ENCODE assay signal across 25 cellular contexts in genomic region chr22:28247114-28247513, GRCh38.
DNase-seq lines count a peak whose midpoint lies in the region; ATAC-seq and TF ChIP-seq lines count a peak whose summit lies in the region.
"Had no signal": no experiment of that assay in that cellular context is flagged by ENCODE, and none has a peak within 500 bp of the region (broad histone marks: within the 10 kb centered on the region; RNA-seq: fewer than 3 reads in every experiment).

No MANE protein-coding gene starts in this region.

- no peak overlapping the region for H2BK15ac ChIP-seq in mesenchymal stem cell (ENCODE audit: low read depth, poor library complexity, severe bottlenecking)

- DNase-seq in Right ventricle myocardium inferior (ENCODE audit: missing footprints) (no peak), right atrium auricular region (ENCODE audit: low spot score) (no peak), fibroblast of gingiva (ENCODE audit: low read depth) (peak; percentile 38), mesenchymal stem cell (no peak), substantia nigra (lab: John Stamatoyannopoulos, UW) (no peak), OCI-M1 (lab: John Stamatoyannopoulos, UW) (no peak), NCI-H510A (lab: John Stamatoyannopoulos, UW) (no peak)
- no peak for DNase-seq in activated CD4-positive, CD25-positive, alpha-beta regulatory T cell treated with anti-CD3 and anti-CD28 coated beads, Interleukin-2, amount 50 U/mL, for 72 hours
- DNase-seq: activated CD4-positive, alpha-beta T cell treated with anti-CD3 and anti-CD28 coated beads for 36 hours; activated CD8-positive, alpha-beta memory T cell treated with anti-CD3 and anti-CD28 coated beads for 24 hours; activated T-cell treated with anti-CD3 and anti-CD28 coated beads for 4 hours; colonic mucosa; DND-41; effector CD4-positive, alpha-beta T cell; lower lobe of right lung; MG63; NCI-H1105 treated with DMSO at 0.1 percent for 48 hours; NCI-H187 treated with DMSO at 0.1 percent for 48 hours; SHP77 treated with DMSO at 0.1 percent for 48 hours; small intestine; stimulated activated naive CD4-positive, alpha-beta T cell had no signal

- H3K4me3 ChIP-seq in right atrium auricular region (no peak overlapping the region), mesenchymal stem cell (ENCODE audit: insufficient read depth in 1 of 2, low read depth in 1 of 2, low read length in 2 of 2) (peak overlapping the region in 1 of 2 experiments; percentile 38)
- H3K4me3 ChIP-seq: colonic mucosa, lower lobe of right lung, MG63, suprapubic skin had no signal

- no peaks in the 10 kb centered on the region for H3K36me3 ChIP-seq in right atrium auricular region
- H3K36me3 ChIP-seq in mesenchymal stem cell (ENCODE audit: control insufficient read depth in 1 of 2, insufficient read depth in 2 of 2, low read depth in 1 of 2, low read length in 2 of 2): no peaks in the 10 kb centered on the region
- H3K36me3 ChIP-seq: colonic mucosa, lower lobe of right lung, suprapubic skin had no signal

- TF ChIP-seq CTCF in right atrium auricular region (IDR thresholded peaks at IDR 0.05): no peak

- H2BK5ac ChIP-seq in mesenchymal stem cell (ENCODE audit: low read depth, low read length, poor library complexity, severe bottlenecking): peak overlapping the region; percentile 77

- WGBS in mesenchymal stem cell: 95% methylated on average over 3 of the region's 4 CpGs

- no peak overlapping the region for H4K91ac ChIP-seq in mesenchymal stem cell (ENCODE audit: low read length)

- peak; percentile 30 for ATAC-seq in Right ventricle myocardium inferior
- ATAC-seq: activated CD4-positive, alpha-beta T cell treated with anti-CD3 and anti-CD28 coated beads for 36 hours; lower lobe of right lung; natural killer cell treated with Interleukin-12 subunit alpha and Interleukin-12 subunit beta and Interleukin-15 and Interleukin-18, amount 100 ng/mL, for 72 hours had no signal

- no peak overlapping the region for H3K4ac ChIP-seq in mesenchymal stem cell (ENCODE audit: low read depth in 1 of 2, low read length in 2 of 2)

- peaks cover 5% of the 10 kb centered on the region for H3K79me1 ChIP-seq in mesenchymal stem cell (replicated peaks; ENCODE audit: low read length, poor library complexity, severe bottlenecking)

- H3K4me2 ChIP-seq in mesenchymal stem cell (ENCODE audit: low read length, poor library complexity, severe bottlenecking): no peak overlapping the region
- H3K4me2 ChIP-seq: KMS-11 had no signal

- H3K9me3 ChIP-seq in right atrium auricular region (no peaks in the 10 kb centered on the region), mesenchymal stem cell (ENCODE audit: control insufficient read depth, low read length) (no peaks in the 10 kb centered on the region)
- H3K9me3 ChIP-seq: colonic mucosa, lower lobe of right lung, suprapubic skin had no signal

- H2AK5ac ChIP-seq in mesenchymal stem cell (ENCODE audit: low read length, severe bottlenecking): peak overlapping the region; percentile 100

- H2BK12ac ChIP-seq in mesenchymal stem cell (ENCODE audit: low read length in 2 of 2): no peak overlapping the region

- H3K27ac ChIP-seq in right atrium auricular region: no peak overlapping the region
- H3K27ac ChIP-seq in mesenchymal stem cell (ENCODE audit: low read length, poor library complexity, severe bottlenecking): peak overlapping the region; percentile 95
- H3K27ac ChIP-seq in substantia nigra (ENCODE audit: low read depth, low read length, poor library complexity, severe bottlenecking): peak overlapping the region; percentile 56
- H3K27ac ChIP-seq: 22Rv1, colonic mucosa, KMS-11, lower lobe of right lung, suprapubic skin had no signal

- H3K27me3 ChIP-seq in right atrium auricular region: no peaks in the 10 kb centered on the region
- H3K27me3 ChIP-seq in mesenchymal stem cell (ENCODE audit: control insufficient read depth in 1 of 2, insufficient read depth in 1 of 2, low read length in 2 of 2): no peaks in the 10 kb centered on the region
- H3K27me3 ChIP-seq: colonic mucosa, MG63, suprapubic skin had no signal

- no peak overlapping the region for H3K18ac ChIP-seq in mesenchymal stem cell (ENCODE audit: low read depth in 1 of 2, low read length in 2 of 2)

- no peak overlapping the region for H2AFZ ChIP-seq in mesenchymal stem cell (ENCODE audit: low read depth, low read length)

- intact Hi-C loops in Right ventricle myocardium inferior (cut with DNase I): loop anchor here (5.0 to 10.0 kb wide), 2 partner anchors 172 to 195 kb away; no protein-coding TSS in a partner anchor

- H3K4me1 ChIP-seq in right atrium auricular region (peaks cover 0 to 48% of the 10 kb centered on the region in 2 donors), mesenchymal stem cell (ENCODE audit: control insufficient read depth, insufficient read depth, low read depth, low read length) (peaks cover 9% of the 10 kb centered on the region)
- H3K4me1 ChIP-seq: colonic mucosa had no signal

- H3K14ac ChIP-seq in mesenchymal stem cell (ENCODE audit: low read length in 2 of 2): no peak overlapping the region

- no peak overlapping the region for H4K8ac ChIP-seq in mesenchymal stem cell (ENCODE audit: low read length)

- no peak overlapping the region for H2BK120ac ChIP-seq in mesenchymal stem cell (ENCODE audit: low read depth, low read length)

- no peak overlapping the region for H3K23ac ChIP-seq in mesenchymal stem cell (ENCODE audit: low read length in 2 of 2)

- H3K9ac ChIP-seq in mesenchymal stem cell (ENCODE audit: low read length): peak overlapping the region; percentile 56
- H3K9ac ChIP-seq: KMS-11 had no signal

Comparison
In these comparisons a context has a peak if more than half of its experiments do, and no peak if none do; other contexts are left out.
1. H3K27ac ChIP-seq: peak in mesenchymal stem cell (single experiment) and substantia nigra (single experiment); none in right atrium auricular region (0 of 2).